13 cellular contexts compared by ENCODE assay signal in genomic region chr12:1911598-1912575, GRCh38.
DNase-seq lines count a peak whose midpoint lies in the region; ATAC-seq lines count a peak whose summit lies in the region.
"Had no signal": no experiment of that assay in that cellular context is flagged by ENCODE, and none has a peak within 500 bp of the region (broad histone marks: within the 10 kb centered on the region; RNA-seq: fewer than 3 reads in every experiment).

No MANE protein-coding gene starts in this region.

- in situ Hi-C loops in ACHN (cut with HindIII; ENCODE audit: low pct_ligation_motif_present, low pct_unique_long_range_greater_than_20kb, low sequenced_read_pairs), result no loop called here

- peak; percentile 48 for DNase-seq in activated effector memory CD4-positive, alpha-beta T cell treated with anti-CD3 and anti-CD28 coated beads, Interleukin-2, amount 50 U/mL, for 16 hours
- no peak for DNase-seq in activated effector memory CD4-positive, alpha-beta T cell treated with Interleukin-2 at 50 U/mL for 16 hours
- DNase-seq in NCI-H2081 treated with DMSO at 0.1 percent for 48 hours (lab: John Stamatoyannopoulos, UW) (peak; percentile 16), islet precursor cell (peak; percentile 51), ACHN (no peak), cerebellar nuclear complex (lab: John Stamatoyannopoulos, UW) (no peak)
- DNase-seq: activated CD4-positive, alpha-beta T cell treated with anti-CD3 and anti-CD28 coated beads, Interleukin-2, amount 50 U/mL, for 48 hours; CD4-positive, alpha-beta T cell; NCI-H2227 treated with DMSO at 0.1 percent for 48 hours had no signal

- ATAC-seq in GM19455 (IDR thresholded peaks at IDR 0.05; ENCODE audit: unreplicated experiment), result no peak
- ATAC-seq in GM18511 (IDR thresholded peaks at IDR 0.05; ENCODE audit: unreplicated experiment), result no peak
- ATAC-seq: naive thymus-derived CD4-positive, alpha-beta T cell; stimulated activated effector memory CD8-positive, alpha-beta T cell treated with anti-CD3 and anti-CD28 coated beads, Interleukin-12 subunit alpha, Interleukin-12 subunit beta, amount 100 ng/mL, for 72 hours had no signal

Comparison
In these comparisons a context has a peak if more than half of its experiments do, and no peak if none do; other contexts are left out.
1. DNase-seq: peak in activated effector memory CD4-positive, alpha-beta T cell treated with anti-CD3 and anti-CD28 coated beads, Interleukin-2, amount 50 U/mL, for 16 hours (single experiment), NCI-H2081 treated with DMSO at 0.1 percent for 48 hours (single experiment) and islet precursor cell (single experiment); none in activated effector memory CD4-positive, alpha-beta T cell treated with Interleukin-2 at 50 U/mL for 16 hours (single experiment), ACHN (single experiment) and cerebellar nuclear complex (0 of 2).